ENCODE assay signal across 1 cellular context in the genomic region with DNA sequence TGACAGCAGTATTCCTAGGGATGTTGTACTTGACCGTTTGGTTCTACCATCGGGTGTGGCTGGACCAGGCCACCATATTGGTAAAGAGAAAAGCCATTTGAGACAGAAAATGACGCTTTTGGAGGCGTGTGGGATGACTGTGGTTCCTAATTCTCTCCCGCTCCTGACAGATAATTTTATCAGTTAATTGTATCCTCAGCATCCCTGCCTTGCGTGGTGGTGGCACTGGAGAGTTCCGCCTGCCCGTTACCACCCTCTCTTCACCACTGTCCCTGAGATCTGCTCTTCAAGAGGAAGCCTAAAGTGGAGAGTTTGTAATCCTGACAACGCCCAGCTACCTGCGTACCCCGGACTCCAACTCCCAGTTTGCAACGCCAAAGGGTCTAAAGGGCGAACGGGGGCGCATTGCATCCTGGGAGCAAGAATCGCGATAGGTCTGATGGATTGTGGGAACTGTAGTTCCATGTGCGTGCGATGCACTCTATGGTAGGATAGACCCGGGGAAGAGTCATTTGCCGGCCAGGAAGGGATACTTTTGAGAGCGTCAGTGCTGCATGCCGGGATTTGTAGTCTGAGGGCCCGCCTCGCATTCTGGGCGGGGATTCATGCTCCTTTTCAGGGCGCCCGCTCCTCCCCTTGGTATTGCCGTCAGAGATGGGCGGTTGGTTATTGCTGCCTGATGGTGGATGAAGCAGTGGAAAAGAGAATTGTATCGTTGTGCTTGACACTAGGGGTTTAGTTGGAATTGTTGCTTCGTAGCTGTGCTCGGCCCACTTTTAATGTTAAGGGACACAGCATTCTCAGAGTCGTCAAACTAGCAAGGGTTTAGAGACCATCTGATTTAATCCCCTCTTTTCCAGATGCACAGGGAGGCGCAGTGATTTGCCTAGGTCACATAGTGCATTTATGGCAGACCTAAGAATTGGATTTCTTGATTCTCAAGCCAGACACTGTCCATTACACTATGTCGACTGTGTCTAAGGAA.
A peak's percentile ranks its signal among the peaks of the same experiment; 100 is the strongest.
TF ChIP-seq lines count a peak whose summit lies in the region.

No MANE protein-coding gene starts in this region.

TF ChIP-seq in K562, 482 proteins besides CTCF, POLR2A, EP300 and RAD21 (continued from another document and continues in another):
- TF ChIP-seq ZNF512 (tag; IDR thresholded peaks at IDR 0.05) (no peak), ETV1 (tag; conservative IDR thresholded peaks at IDR 0.05; ENCODE audit: low read depth) (peak; percentile 48; the same call in 1 of the 2 replicates), POU5F1 (IDR thresholded peaks at IDR 0.05; ENCODE audit: borderline replicate concordance, low read depth, low read length, partially characterized antibody) (peak; percentile 83), ZNF253 (CRISPR knock-in tag; conservative IDR thresholded peaks at IDR 0.05) (no peak; the same call in 1 of the 2 replicates), ZBTB12 (CRISPR knock-in tag; IDR thresholded peaks at IDR 0.05) (peak; percentile 72), TEAD4 (IDR thresholded peaks at IDR 0.05; ENCODE audit: low read length) (no peak; the same call in 1 of the 2 replicates), TEAD4 (CRISPR knock-in tag; IDR thresholded peaks at IDR 0.05; ENCODE audit: borderline replicate concordance) (no peak), ZHX1 (conservative IDR thresholded peaks at IDR 0.05; ENCODE audit: low read length) (peak; percentile 89), ZNF165 (CRISPR knock-in tag; IDR thresholded peaks at IDR 0.05; ENCODE audit: borderline replicate concordance) (no peak), RBM39 (optimal IDR thresholded peaks at IDR 0.05; ENCODE audit: low read depth, low read length) (peak; percentile 71), NRF1 (conservative IDR thresholded peaks at IDR 0.05 in 1 of 2, IDR thresholded peaks at IDR 0.05 in 1 of 2) (no peak), NR3C1 (CRISPR knock-in tag; IDR thresholded peaks at IDR 0.05) (no peak), CREB5 (CRISPR knock-in tag; IDR thresholded peaks at IDR 0.05) (0 out of 2 replicates have a peak, but pooled peaks have one; percentile 52), RUNX1 (IDR thresholded peaks at IDR 0.05; ENCODE audit: low read depth) (no peak), YY1 (IDR thresholded peaks at IDR 0.05; ENCODE audit: borderline replicate concordance in 1 of 3, control insufficient read depth in 1 of 3, extremely low read depth in 1 of 3, insufficient read depth in 3 of 3, insufficient read length in 1 of 3, insufficient replicate concordance in 2 of 3, low read depth in 1 of 3, low read length in 2 of 3) (peak in 2 of 3 experiments; percentile 3 to 79), ZNF197 (CRISPR knock-in tag; IDR thresholded peaks at IDR 0.05; ENCODE audit: low read depth) (peak; percentile 99), ZNF121 (CRISPR knock-in tag; conservative IDR thresholded peaks at IDR 0.05) (no peak), ZBTB17 (CRISPR knock-in tag; IDR thresholded peaks at IDR 0.05) (peak; percentile 89), KLF13 (tag; IDR thresholded peaks at IDR 0.05; ENCODE audit: borderline replicate concordance, low read depth) (peak; percentile 91), NCOR1 (IDR thresholded peaks at IDR 0.05) (no peak), ZNF282 (CRISPR knock-in tag; IDR thresholded peaks at IDR 0.05) (no peak), CTBP1 (IDR thresholded peaks at IDR 0.05; ENCODE audit: borderline replicate concordance) (peak; percentile 62; the same call in 1 of the 2 replicates), ZNF639 (CRISPR knock-in tag; conservative IDR thresholded peaks at IDR 0.05 in 1 of 2, IDR thresholded peaks at IDR 0.05 in 1 of 2) (peak in 1 of 2 experiments; percentile 94; a peak in 2 of 4 replicates), CXXC5 (CRISPR knock-in tag; IDR thresholded peaks at IDR 0.05) (peak; percentile 90), NONO (IDR thresholded peaks at IDR 0.05; ENCODE audit: low read depth in 2 of 2, low read length in 1 of 2) (no peak), ESRRB (CRISPR knock-in tag; IDR thresholded peaks at IDR 0.05; ENCODE audit: borderline replicate concordance) (no peak), THRAP3 (IDR thresholded peaks at IDR 0.05; ENCODE audit: borderline replicate concordance) (no peak), ZC3H11A (IDR thresholded peaks at IDR 0.05; ENCODE audit: low read depth, low read length) (no peak), FOXP1 (CRISPR knock-in tag; IDR thresholded peaks at IDR 0.05) (no peak), TGIF2 (CRISPR knock-in tag; IDR thresholded peaks at IDR 0.05) (no peak), ILF3 (IDR thresholded peaks at IDR 0.05; ENCODE audit: borderline replicate concordance) (no peak), FOXA1 (IDR thresholded peaks at IDR 0.05; ENCODE audit: borderline replicate concordance) (no peak), HNRNPK (IDR thresholded peaks at IDR 0.05; ENCODE audit: low read depth, low read length, poor library complexity, severe bottlenecking) (no peak), KLF16 (IDR thresholded peaks at IDR 0.05) (no peak), FOSL1 (tag; conservative IDR thresholded peaks at IDR 0.05) (peak; percentile 75), ZNF75A (CRISPR knock-in tag; IDR thresholded peaks at IDR 0.05) (no peak)
- TF ChIP-seq, protein P1, sequence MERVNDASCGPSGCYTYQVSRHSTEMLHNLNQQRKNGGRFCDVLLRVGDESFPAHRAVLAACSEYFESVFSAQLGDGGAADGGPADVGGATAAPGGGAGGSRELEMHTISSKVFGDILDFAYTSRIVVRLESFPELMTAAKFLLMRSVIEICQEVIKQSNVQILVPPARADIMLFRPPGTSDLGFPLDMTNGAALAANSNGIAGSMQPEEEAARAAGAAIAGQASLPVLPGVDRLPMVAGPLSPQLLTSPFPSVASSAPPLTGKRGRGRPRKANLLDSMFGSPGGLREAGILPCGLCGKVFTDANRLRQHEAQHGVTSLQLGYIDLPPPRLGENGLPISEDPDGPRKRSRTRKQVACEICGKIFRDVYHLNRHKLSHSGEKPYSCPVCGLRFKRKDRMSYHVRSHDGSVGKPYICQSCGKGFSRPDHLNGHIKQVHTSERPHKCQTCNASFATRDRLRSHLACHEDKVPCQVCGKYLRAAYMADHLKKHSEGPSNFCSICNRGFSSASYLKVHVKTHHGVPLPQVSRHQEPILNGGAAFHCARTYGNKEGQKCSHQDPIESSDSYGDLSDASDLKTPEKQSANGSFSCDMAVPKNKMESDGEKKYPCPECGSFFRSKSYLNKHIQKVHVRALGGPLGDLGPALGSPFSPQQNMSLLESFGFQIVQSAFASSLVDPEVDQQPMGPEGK (CRISPR knock-in tag; IDR thresholded peaks at IDR 0.05; ENCODE audit: borderline replicate concordance) = no peak
- TF ChIP-seq, protein P2, sequence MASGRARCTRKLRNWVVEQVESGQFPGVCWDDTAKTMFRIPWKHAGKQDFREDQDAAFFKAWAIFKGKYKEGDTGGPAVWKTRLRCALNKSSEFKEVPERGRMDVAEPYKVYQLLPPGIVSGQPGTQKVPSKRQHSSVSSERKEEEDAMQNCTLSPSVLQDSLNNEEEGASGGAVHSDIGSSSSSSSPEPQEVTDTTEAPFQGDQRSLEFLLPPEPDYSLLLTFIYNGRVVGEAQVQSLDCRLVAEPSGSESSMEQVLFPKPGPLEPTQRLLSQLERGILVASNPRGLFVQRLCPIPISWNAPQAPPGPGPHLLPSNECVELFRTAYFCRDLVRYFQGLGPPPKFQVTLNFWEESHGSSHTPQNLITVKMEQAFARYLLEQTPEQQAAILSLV (tag; IDR thresholded peaks at IDR 0.05) = no peak
- TF ChIP-seq, protein P3, sequence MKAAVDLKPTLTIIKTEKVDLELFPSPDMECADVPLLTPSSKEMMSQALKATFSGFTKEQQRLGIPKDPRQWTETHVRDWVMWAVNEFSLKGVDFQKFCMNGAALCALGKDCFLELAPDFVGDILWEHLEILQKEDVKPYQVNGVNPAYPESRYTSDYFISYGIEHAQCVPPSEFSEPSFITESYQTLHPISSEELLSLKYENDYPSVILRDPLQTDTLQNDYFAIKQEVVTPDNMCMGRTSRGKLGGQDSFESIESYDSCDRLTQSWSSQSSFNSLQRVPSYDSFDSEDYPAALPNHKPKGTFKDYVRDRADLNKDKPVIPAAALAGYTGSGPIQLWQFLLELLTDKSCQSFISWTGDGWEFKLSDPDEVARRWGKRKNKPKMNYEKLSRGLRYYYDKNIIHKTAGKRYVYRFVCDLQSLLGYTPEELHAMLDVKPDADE (conservative IDR thresholded peaks at IDR 0.05; ENCODE audit: control insufficient read depth, low read depth, low read length) = peak; percentile 100
- TF ChIP-seq, protein P4, sequence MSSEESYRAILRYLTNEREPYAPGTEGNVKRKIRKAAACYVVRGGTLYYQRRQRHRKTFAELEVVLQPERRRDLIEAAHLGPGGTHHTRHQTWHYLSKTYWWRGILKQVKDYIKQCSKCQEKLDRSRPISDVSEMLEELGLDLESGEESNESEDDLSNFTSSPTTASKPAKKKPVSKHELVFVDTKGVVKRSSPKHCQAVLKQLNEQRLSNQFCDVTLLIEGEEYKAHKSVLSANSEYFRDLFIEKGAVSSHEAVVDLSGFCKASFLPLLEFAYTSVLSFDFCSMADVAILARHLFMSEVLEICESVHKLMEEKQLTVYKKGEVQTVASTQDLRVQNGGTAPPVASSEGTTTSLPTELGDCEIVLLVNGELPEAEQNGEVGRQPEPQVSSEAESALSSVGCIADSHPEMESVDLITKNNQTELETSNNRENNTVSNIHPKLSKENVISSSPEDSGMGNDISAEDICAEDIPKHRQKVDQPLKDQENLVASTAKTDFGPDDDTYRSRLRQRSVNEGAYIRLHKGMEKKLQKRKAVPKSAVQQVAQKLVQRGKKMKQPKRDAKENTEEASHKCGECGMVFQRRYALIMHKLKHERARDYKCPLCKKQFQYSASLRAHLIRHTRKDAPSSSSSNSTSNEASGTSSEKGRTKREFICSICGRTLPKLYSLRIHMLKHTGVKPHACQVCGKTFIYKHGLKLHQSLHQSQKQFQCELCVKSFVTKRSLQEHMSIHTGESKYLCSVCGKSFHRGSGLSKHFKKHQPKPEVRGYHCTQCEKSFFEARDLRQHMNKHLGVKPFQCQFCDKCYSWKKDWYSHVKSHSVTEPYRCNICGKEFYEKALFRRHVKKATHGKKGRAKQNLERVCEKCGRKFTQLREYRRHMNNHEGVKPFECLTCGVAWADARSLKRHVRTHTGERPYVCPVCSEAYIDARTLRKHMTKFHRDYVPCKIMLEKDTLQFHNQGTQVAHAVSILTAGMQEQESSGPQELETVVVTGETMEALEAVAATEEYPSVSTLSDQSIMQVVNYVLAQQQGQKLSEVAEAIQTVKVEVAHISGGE (CRISPR knock-in tag; IDR thresholded peaks at IDR 0.05) = peak in 1 of 3 experiments; percentile 97; a peak in 2 of 6 replicates
